ENCODE assay signal across 8 cellular contexts in genomic region chr12:29889737-29890136, GRCh38.
DNase-seq lines count a peak whose midpoint lies in the region; ATAC-seq and TF ChIP-seq lines count a peak whose summit lies in the region.

No MANE protein-coding gene starts in this region.

- no peak for ATAC-seq in gastrocnemius medialis
- no peak for ATAC-seq in HG03439 (IDR thresholded peaks at IDR 0.05; ENCODE audit: unreplicated experiment)
- ATAC-seq in HG03442 (IDR thresholded peaks at IDR 0.05; ENCODE audit: unreplicated experiment): no peak

- H3K4me3 ChIP-seq in BE2C (ENCODE audit: low read depth, low read length): no peak overlapping the region
- no peak overlapping the region for H3K4me3 ChIP-seq in HFF-Myc (replicated peaks; ENCODE audit: low read depth, low read length)
- H3K4me3 ChIP-seq in gastrocnemius medialis: no peak overlapping the region

- intact Hi-C loops in gastrocnemius medialis (cut with DNase I; ENCODE audit: low total_unique reads): no loop called here

- H3K27ac ChIP-seq in gastrocnemius medialis: no peak overlapping the region

- no peaks in the 10 kb centered on the region for H3K36me3 ChIP-seq in BE2C
- no peaks in the 10 kb centered on the region for H3K36me3 ChIP-seq in gastrocnemius medialis

- TF ChIP-seq CTCF in BE2C (IDR thresholded peaks at IDR 0.05; ENCODE audit: low read depth, low read length) (peak; percentile 92), HFF-Myc (IDR thresholded peaks at IDR 0.05; ENCODE audit: low read depth, low read length, missing control alignments) (peak; percentile 30), gastrocnemius medialis (IDR thresholded peaks at IDR 0.05 in 4 of 5, conservative IDR thresholded peaks at IDR 0.05 in 1 of 5) (peak; percentile 11 to 67 (median 50))

- H3K4me1 ChIP-seq in BE2C: no peaks in the 10 kb centered on the region
- no peaks in the 10 kb centered on the region for H3K4me1 ChIP-seq in gastrocnemius medialis

- DNase-seq in BE2C (peak; percentile 83), HFF-Myc (ENCODE audit: extremely low read depth, low read depth) (no peak), SKM-1 treated with dmso at 0.1 percent for 144 hours (lab: John Stamatoyannopoulos, UW; ENCODE audit: unreplicated experiment) (peak; percentile 34), globus pallidus (ENCODE audit: low spot score) (peak; percentile 31), gastrocnemius medialis (peak in 1 of 2 donors; percentile 35)
- DNase-seq in stimulated activated naive CD4-positive, alpha-beta T cell treated with Interleukin-2 at 50 U/mL for 16 hours (lab: John Stamatoyannopoulos, UW): no peak

- in situ Hi-C loops in gastrocnemius medialis (cut with MboI; ENCODE audit: low sequenced_read_pairs in 4 of 4): no loop called here

- H3K27me3 ChIP-seq in BE2C (no peaks in the 10 kb centered on the region), gastrocnemius medialis (no peaks in the 10 kb centered on the region)

- H3K9me3 ChIP-seq in BE2C: no peaks in the 10 kb centered on the region
- no peaks in the 10 kb centered on the region for H3K9me3 ChIP-seq in gastrocnemius medialis

- no peak for TF ChIP-seq POLR2A in gastrocnemius medialis (IDR thresholded peaks at IDR 0.05)

Comparison
In these comparisons a context has a peak if more than half of its experiments do, and no peak if none do; other contexts are left out.
1. DNase-seq: peak in BE2C (single experiment), SKM-1 treated with dmso at 0.1 percent for 144 hours (single experiment) and globus pallidus (single experiment); none in HFF-Myc (single experiment) and stimulated activated naive CD4-positive, alpha-beta T cell treated with Interleukin-2 at 50 U/mL for 16 hours (single experiment).
2. CTCF ChIP-seq: peak in every context shown above with its lines; median percentile 92 in BE2C; 50 in gastrocnemius medialis; 30 in HFF-Myc.